Comparison of ENCODE assay signal across 1 cellular context in the genomic region with DNA sequence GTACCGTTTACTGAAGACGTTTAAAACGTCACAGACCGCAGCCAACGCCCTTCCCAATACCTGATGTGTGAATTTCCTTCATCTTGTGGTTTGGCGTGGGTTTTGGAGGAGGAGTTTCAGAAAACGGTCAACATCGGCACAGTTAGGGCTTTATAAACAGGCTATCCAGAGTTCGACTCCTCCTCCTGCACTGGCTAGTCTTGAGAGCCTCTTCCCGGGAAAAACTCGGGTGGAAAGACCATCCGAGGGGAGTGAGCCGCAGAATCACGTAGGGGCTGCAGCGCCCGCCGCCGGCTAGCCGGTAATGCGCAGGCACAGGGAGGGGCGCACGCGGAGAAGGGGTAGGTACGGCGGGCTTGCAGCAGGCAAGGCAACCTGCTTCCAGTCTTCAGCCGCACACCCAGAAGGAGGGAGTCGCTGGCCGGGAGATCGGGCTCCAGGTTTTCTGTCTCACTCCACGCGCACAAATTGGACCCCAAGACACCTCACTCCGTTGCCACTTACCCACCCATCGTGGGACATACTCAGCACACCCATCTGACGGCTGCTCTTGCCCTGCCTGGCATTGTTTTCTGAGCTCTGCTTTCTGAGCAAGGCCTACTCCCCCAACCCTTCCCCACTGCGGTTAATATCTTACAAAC.
TF ChIP-seq lines count a peak whose summit lies in the region.

No MANE protein-coding gene starts in this region.

TF ChIP-seq in K562, 482 proteins besides CTCF, POLR2A, EP300 and RAD21:
- TF ChIP-seq, protein P1, sequence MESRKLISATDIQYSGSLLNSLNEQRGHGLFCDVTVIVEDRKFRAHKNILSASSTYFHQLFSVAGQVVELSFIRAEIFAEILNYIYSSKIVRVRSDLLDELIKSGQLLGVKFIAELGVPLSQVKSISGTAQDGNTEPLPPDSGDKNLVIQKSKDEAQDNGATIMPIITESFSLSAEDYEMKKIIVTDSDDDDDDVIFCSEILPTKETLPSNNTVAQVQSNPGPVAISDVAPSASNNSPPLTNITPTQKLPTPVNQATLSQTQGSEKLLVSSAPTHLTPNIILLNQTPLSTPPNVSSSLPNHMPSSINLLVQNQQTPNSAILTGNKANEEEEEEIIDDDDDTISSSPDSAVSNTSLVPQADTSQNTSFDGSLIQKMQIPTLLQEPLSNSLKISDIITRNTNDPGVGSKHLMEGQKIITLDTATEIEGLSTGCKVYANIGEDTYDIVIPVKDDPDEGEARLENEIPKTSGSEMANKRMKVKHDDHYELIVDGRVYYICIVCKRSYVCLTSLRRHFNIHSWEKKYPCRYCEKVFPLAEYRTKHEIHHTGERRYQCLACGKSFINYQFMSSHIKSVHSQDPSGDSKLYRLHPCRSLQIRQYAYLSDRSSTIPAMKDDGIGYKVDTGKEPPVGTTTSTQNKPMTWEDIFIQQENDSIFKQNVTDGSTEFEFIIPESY (CRISPR knock-in tag; IDR thresholded peaks at IDR 0.05), result peak; percentile 64; the same call in 1 of the 2 replicates
- peak; percentile 61 for TF ChIP-seq POLR2G (IDR thresholded peaks at IDR 0.05; ENCODE audit: low read depth, low read length)
- TF ChIP-seq, protein P2, sequence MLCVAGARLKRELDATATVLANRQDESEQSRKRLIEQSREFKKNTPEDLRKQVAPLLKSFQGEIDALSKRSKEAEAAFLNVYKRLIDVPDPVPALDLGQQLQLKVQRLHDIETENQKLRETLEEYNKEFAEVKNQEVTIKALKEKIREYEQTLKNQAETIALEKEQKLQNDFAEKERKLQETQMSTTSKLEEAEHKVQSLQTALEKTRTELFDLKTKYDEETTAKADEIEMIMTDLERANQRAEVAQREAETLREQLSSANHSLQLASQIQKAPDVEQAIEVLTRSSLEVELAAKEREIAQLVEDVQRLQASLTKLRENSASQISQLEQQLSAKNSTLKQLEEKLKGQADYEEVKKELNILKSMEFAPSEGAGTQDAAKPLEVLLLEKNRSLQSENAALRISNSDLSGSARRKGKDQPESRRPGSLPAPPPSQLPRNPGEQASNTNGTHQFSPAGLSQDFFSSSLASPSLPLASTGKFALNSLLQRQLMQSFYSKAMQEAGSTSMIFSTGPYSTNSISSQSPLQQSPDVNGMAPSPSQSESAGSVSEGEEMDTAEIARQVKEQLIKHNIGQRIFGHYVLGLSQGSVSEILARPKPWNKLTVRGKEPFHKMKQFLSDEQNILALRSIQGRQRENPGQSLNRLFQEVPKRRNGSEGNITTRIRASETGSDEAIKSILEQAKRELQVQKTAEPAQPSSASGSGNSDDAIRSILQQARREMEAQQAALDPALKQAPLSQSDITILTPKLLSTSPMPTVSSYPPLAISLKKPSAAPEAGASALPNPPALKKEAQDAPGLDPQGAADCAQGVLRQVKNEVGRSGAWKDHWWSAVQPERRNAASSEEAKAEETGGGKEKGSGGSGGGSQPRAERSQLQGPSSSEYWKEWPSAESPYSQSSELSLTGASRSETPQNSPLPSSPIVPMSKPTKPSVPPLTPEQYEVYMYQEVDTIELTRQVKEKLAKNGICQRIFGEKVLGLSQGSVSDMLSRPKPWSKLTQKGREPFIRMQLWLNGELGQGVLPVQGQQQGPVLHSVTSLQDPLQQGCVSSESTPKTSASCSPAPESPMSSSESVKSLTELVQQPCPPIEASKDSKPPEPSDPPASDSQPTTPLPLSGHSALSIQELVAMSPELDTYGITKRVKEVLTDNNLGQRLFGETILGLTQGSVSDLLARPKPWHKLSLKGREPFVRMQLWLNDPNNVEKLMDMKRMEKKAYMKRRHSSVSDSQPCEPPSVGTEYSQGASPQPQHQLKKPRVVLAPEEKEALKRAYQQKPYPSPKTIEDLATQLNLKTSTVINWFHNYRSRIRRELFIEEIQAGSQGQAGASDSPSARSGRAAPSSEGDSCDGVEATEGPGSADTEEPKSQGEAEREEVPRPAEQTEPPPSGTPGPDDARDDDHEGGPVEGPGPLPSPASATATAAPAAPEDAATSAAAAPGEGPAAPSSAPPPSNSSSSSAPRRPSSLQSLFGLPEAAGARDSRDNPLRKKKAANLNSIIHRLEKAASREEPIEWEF (CRISPR knock-in tag; IDR thresholded peaks at IDR 0.05), result no peak
TF ChIP-seq in K562: peak in this region for 2.
